ENCODE assay signal across 17 cellular contexts in genomic region chr16:27758544-27758943, GRCh38.
DNase-seq lines count a peak whose midpoint lies in the region; ATAC-seq and TF ChIP-seq lines count a peak whose summit lies in the region.
"Had no signal": no experiment of that assay in that cellular context is flagged by ENCODE, and none has a peak within 500 bp of the region (broad histone marks: within the 10 kb centered on the region; RNA-seq: fewer than 3 reads in every experiment).

No MANE protein-coding gene starts in this region.

- H3K4me1 Mint-ChIP-seq in HFFc6 (ENCODE audit: low read depth), result peaks cover 60% of the 10 kb centered on the region
- peaks cover 2% of the 10 kb centered on the region for H3K4me1 Mint-ChIP-seq in memory B cell

- no peaks in the 10 kb centered on the region for H3K9me3 Mint-ChIP-seq in HFFc6
- H3K9me3 Mint-ChIP-seq in memory B cell, result no peaks in the 10 kb centered on the region
- H3K9me3 Mint-ChIP-seq: CD8-positive, alpha-beta T cell; GM23338; IgD-negative memory B cell had no signal

- no peak overlapping the region for H3K56ac ChIP-seq in mesendoderm (ENCODE audit: low read length)

- no peak overlapping the region for H3K23ac ChIP-seq in mesendoderm (ENCODE audit: low read length)

- no peaks in the 10 kb centered on the region for H3K79me1 ChIP-seq in mesendoderm (ENCODE audit: low read length)

- H2BK120ac ChIP-seq in mesendoderm (ENCODE audit: low read depth, low read length), result no peak overlapping the region

- DNase-seq in HFFc6, result no peak
- no peak for DNase-seq in dorsolateral prefrontal cortex
- no peak for DNase-seq in memory B cell (ENCODE audit: low spot score in 2 of 2)
- DNase-seq in DMS153 treated with DMSO at 0.1 percent for 48 hours (lab: John Stamatoyannopoulos, UW; ENCODE audit: unreplicated experiment), result no peak
- DNase-seq in mesendoderm, result no peak
- no peak for DNase-seq in activated CD4-positive, CD25-positive, alpha-beta regulatory T cell treated with anti-CD3 and anti-CD28 coated beads, Interleukin-2, amount 50 U/mL, for 72 hours
- no peak for DNase-seq in NCI-H69 (lab: John Stamatoyannopoulos, UW)
- DNase-seq: CD8-positive, alpha-beta T cell; COR-L47; DMS153; DND-41; GDM1; H7 had no signal

- H3K36me3 ChIP-seq in mesendoderm (ENCODE audit: control insufficient read depth, insufficient read depth, low read length), result no peaks in the 10 kb centered on the region

- no peak overlapping the region for H4K8ac ChIP-seq in mesendoderm (ENCODE audit: low read depth, low read length)

- no peak overlapping the region for H3K9ac ChIP-seq in mesendoderm (ENCODE audit: low read length)

- peaks cover 10% of the 10 kb centered on the region for H3K4me1 ChIP-seq in mesendoderm (ENCODE audit: control insufficient read depth, low read depth, low read length)

- H3K4me3 Mint-ChIP-seq in HFFc6, result peak overlapping the region; percentile 31
- H3K4me3 Mint-ChIP-seq in memory B cell, result no peak overlapping the region
- H3K4me3 Mint-ChIP-seq: B cell; CD14-positive monocyte; CD8-positive, alpha-beta T cell; GM23338; IgD-negative memory B cell had no signal

- H3K27ac ChIP-seq in dorsolateral prefrontal cortex (peak overlapping the region in 45 of 59 donors; percentile 22 to 88 (median 65)), mesendoderm (ENCODE audit: low read depth, low read length) (no peak overlapping the region)

- no peak overlapping the region for H3K4me2 ChIP-seq in mesendoderm (ENCODE audit: low read length)
- H3K4me2 ChIP-seq: GM23338 had no signal

- no peak overlapping the region for H4K5ac ChIP-seq in mesendoderm (ENCODE audit: low read length)

- intact Hi-C loops in dorsolateral prefrontal cortex (cut with DNase I), result loop anchor here in 1 of 2 donors (2.0 kb wide), 1 partner anchor 40 kb away; no protein-coding TSS in a partner anchor

- H3K27me3 ChIP-seq in dorsolateral prefrontal cortex, result no peaks in the 10 kb centered on the region
- H3K27me3 ChIP-seq in mesendoderm (ENCODE audit: insufficient read depth, low read length, poor library complexity), result no peaks in the 10 kb centered on the region

- H3K79me2 ChIP-seq in mesendoderm (ENCODE audit: control insufficient read depth, insufficient read depth, low read length), result no peaks in the 10 kb centered on the region

- H3K18ac ChIP-seq in mesendoderm (ENCODE audit: low read length), result no peak overlapping the region

- H3K4ac ChIP-seq in mesendoderm (ENCODE audit: low read depth, low read length), result no peak overlapping the region

- no peak overlapping the region for H2AK5ac ChIP-seq in mesendoderm (ENCODE audit: low read length)

- ATAC-seq in memory B cell (ENCODE audit: low read depth), result no peak
- ATAC-seq: CD8-positive, alpha-beta T cell; GM23338 had no signal

- H2BK15ac ChIP-seq in mesendoderm (replicated peaks; ENCODE audit: low read depth), result no peak overlapping the region

- no peak overlapping the region for H2BK5ac ChIP-seq in mesendoderm (ENCODE audit: low read length)

- TF ChIP-seq CTCF in HFFc6 (IDR thresholded peaks at IDR 0.05) (no peak), dorsolateral prefrontal cortex (IDR thresholded peaks at IDR 0.05 in 54 of 56, conservative IDR thresholded peaks at IDR 0.05 in 2 of 56; ENCODE audit: low read depth in 1 of 56, partially characterized antibody in 56 of 56) (no peak)

- WGBS in mesendoderm (ENCODE audit: extremely low coverage, insufficient coverage, low lambda C conversion rate), result no CpG with 5 or more reads among the region's 2 CpGs

- H3K4me3 ChIP-seq in dorsolateral prefrontal cortex (no peak overlapping the region), mesendoderm (ENCODE audit: low read length) (no peak overlapping the region)
- H3K4me3 ChIP-seq: GM23338 had no signal

- no peaks in the 10 kb centered on the region for H3K27me3 Mint-ChIP-seq in HFFc6 (ENCODE audit: insufficient read depth)
- no peaks in the 10 kb centered on the region for H3K27me3 Mint-ChIP-seq in memory B cell
- H3K27me3 Mint-ChIP-seq: B cell, IgD-negative memory B cell had no signal

- H3K36me3 Mint-ChIP-seq in HFFc6 (ENCODE audit: low read depth) (peaks cover 30% of the 10 kb centered on the region), memory B cell (peaks cover 48% of the 10 kb centered on the region)

- peak overlapping the region; percentile 82 for H3K27ac Mint-ChIP-seq in HFFc6
- peak overlapping the region; percentile 7 for H3K27ac Mint-ChIP-seq in memory B cell
- H3K27ac Mint-ChIP-seq: B cell; CD8-positive, alpha-beta T cell; IgD-negative memory B cell had no signal
